ENCODE assay signal across 8 cellular contexts in genomic region chr7:13279854-13280435, GRCh38.
A peak's percentile ranks its signal among the peaks of the same experiment; 100 is the strongest.
DNase-seq lines count a peak whose midpoint lies in the region; ATAC-seq and TF ChIP-seq lines count a peak whose summit lies in the region.

No MANE protein-coding gene starts in this region.

- POLR2A ChIA-PET in AG04450 (lab: Yijun Ruan, JAX) = no interaction called here

- intact Hi-C loops in esophagus squamous epithelium (cut with DNase I) = loop anchor here (5.0 to 10.0 kb wide), 2 partner anchors 1175 to 1412 kb away; no protein-coding TSS in a partner anchor
- intact Hi-C loops in testis (cut with DNase I; ENCODE audit: low total_unique reads) = loop anchor here (10.0 kb wide), 1 partner anchor 1405 kb away; no protein-coding TSS in a partner anchor

- no peak for ATAC-seq in activated T-cell treated with anti-CD3 and anti-CD28 coated beads, Interleukin-2, amount 50 U/mL, for 4 hours

- H3K4me3 Mint-ChIP-seq in activated T-cell treated with anti-CD3 and anti-CD28 coated beads, Interleukin-2, amount 50 U/mL, for 4 hours = no peak overlapping the region

- H3K9me3 Mint-ChIP-seq in activated T-cell treated with anti-CD3 and anti-CD28 coated beads, Interleukin-2, amount 50 U/mL, for 4 hours = no peaks in the 10 kb centered on the region

- peak; percentile 33 for TF ChIP-seq CTCF in AG04450 (IDR thresholded peaks at IDR 0.05; ENCODE audit: low read depth, low read length)
- TF ChIP-seq CTCF in Peyer's patch (IDR thresholded peaks at IDR 0.05) = peak in 5 of 6 experiments; percentile 36 to 55 (median 48)
- peak in 4 of 6 experiments; percentile 23 to 46 (median 43) for TF ChIP-seq CTCF in esophagus squamous epithelium (IDR thresholded peaks at IDR 0.05)
- peak in 2 of 3 experiments; percentile 14 to 53 for TF ChIP-seq CTCF in testis (IDR thresholded peaks at IDR 0.05)

- H3K4me1 ChIP-seq in Peyer's patch (no peaks in the 10 kb centered on the region), esophagus squamous epithelium (no peaks in the 10 kb centered on the region), testis (no peaks in the 10 kb centered on the region)

- CTCF ChIA-PET in AG04450 (lab: Charles Lee) = interaction anchor here (0.6 to 6.1 kb wide), 20 partner anchors 11 to 1415 kb away, joined by 3 to 334 read pairs (median 4); partner anchors contain the start of gene ETV1

- H3K9me3 ChIP-seq in AG04450 (ENCODE audit: control insufficient read depth, insufficient read depth, low read length) (no peaks in the 10 kb centered on the region), Peyer's patch (no peaks in the 10 kb centered on the region), esophagus squamous epithelium (no peaks in the 10 kb centered on the region), testis (no peaks in the 10 kb centered on the region)

- no peak overlapping the region for H3K4me3 ChIP-seq in AG04450 (ENCODE audit: low read depth, low read length)
- no peak overlapping the region for H3K4me3 ChIP-seq in Peyer's patch
- no peak overlapping the region for H3K4me3 ChIP-seq in esophagus squamous epithelium
- H3K4me3 ChIP-seq in testis = no peak overlapping the region

- no peak overlapping the region for H3K27ac ChIP-seq in AG04450 (ENCODE audit: low read depth, low read length)
- H3K27ac ChIP-seq in Peyer's patch = no peak overlapping the region
- no peak overlapping the region for H3K27ac ChIP-seq in esophagus squamous epithelium
- H3K27ac ChIP-seq in testis = no peak overlapping the region

- H3K27me3 ChIP-seq in AG04450 (ENCODE audit: control insufficient read depth, insufficient read depth, low read length) = no peaks in the 10 kb centered on the region
- H3K27me3 ChIP-seq in Peyer's patch = no peaks in the 10 kb centered on the region
- H3K27me3 ChIP-seq in esophagus squamous epithelium = no peaks in the 10 kb centered on the region
- no peaks in the 10 kb centered on the region for H3K27me3 ChIP-seq in testis

- 30% methylated on average over 3 of the region's 3 CpGs for WGBS in esophagus squamous epithelium, 2 donors
- WGBS in testis, 2 donors = 45 to 48% methylated on average over 3 of the region's 3 CpGs

- DNase-seq in AG04450 (ENCODE audit: low read depth, low spot score) (peak; percentile 3), HT1080 (ENCODE audit: low read depth) (peak; percentile 20), Peyer's patch (no peak), esophagus squamous epithelium (lab: John Stamatoyannopoulos, UW) (no peak), testis (no peak), AG20443 (ENCODE audit: low spot score) (no peak)
- DNase-seq in stimulated activated CD4-positive, alpha-beta T cell treated with anti-CD3 and anti-CD28 coated beads, Interleukin-4, amount 100 ng/mL, for 4 hours = no peak
- DNase-seq in activated T-cell treated with anti-CD3 and anti-CD28 coated beads, Interleukin-2, amount 50 U/mL, for 4 hours = no peak

- peaks cover 4% of the 10 kb centered on the region for H3K27me3 Mint-ChIP-seq in activated T-cell treated with anti-CD3 and anti-CD28 coated beads, Interleukin-2, amount 50 U/mL, for 4 hours (ENCODE audit: low read depth)

- no peak for TF ChIP-seq POLR2A in Peyer's patch (IDR thresholded peaks at IDR 0.05)
- no peak for TF ChIP-seq POLR2A in esophagus squamous epithelium (IDR thresholded peaks at IDR 0.05)
- no peak for TF ChIP-seq POLR2A in testis (IDR thresholded peaks at IDR 0.05)

- H3K36me3 Mint-ChIP-seq in activated T-cell treated with anti-CD3 and anti-CD28 coated beads, Interleukin-2, amount 50 U/mL, for 4 hours (ENCODE audit: insufficient read depth) = no peaks in the 10 kb centered on the region

- H3K36me3 ChIP-seq in Peyer's patch (no peaks in the 10 kb centered on the region), esophagus squamous epithelium (no peaks in the 10 kb centered on the region), testis (ENCODE audit: low read depth, missing control alignments) (no peaks in the 10 kb centered on the region)

- no peaks in the 10 kb centered on the region for H3K4me1 Mint-ChIP-seq in activated T-cell treated with anti-CD3 and anti-CD28 coated beads, Interleukin-2, amount 50 U/mL, for 4 hours (ENCODE audit: low read depth)

Comparison
In these comparisons a context has a peak if more than half of its experiments do, and no peak if none do; other contexts are left out.
1. DNase-seq: peak in AG04450 (single experiment) and HT1080 (single experiment); none in Peyer's patch (0 of 3), esophagus squamous epithelium (single experiment), testis (single experiment), stimulated activated CD4-positive, alpha-beta T cell treated with anti-CD3 and anti-CD28 coated beads, Interleukin-4, amount 100 ng/mL, for 4 hours (0 of 2), activated T-cell treated with anti-CD3 and anti-CD28 coated beads, Interleukin-2, amount 50 U/mL, for 4 hours (single experiment) and AG20443 (single experiment).
2. Peak in every context shown above with its lines, with median percentiles within 50 percentile points of each other: CTCF ChIP-seq.